ENCODE assay signal across 12 cellular contexts in genomic region chr17:1374426-1375177, GRCh38. TPM values are rescaled to one million over a fixed set of nuclear protein-coding genes. Genes with fewer than 3 reads are reported as not detected.
DNase-seq lines count a peak whose midpoint lies in the region; ATAC-seq and TF ChIP-seq lines count a peak whose summit lies in the region.
"Had no signal": no experiment of that assay in that cellular context is flagged by ENCODE, and none has a peak within 500 bp of the region (broad histone marks: within the 10 kb centered on the region; RNA-seq: fewer than 3 reads in every experiment).

No MANE protein-coding gene starts in this region.

- H3K9me3 Mint-ChIP-seq in activated T-cell treated with anti-CD3 and anti-CD28 coated beads, Interleukin-2, amount 50 U/mL, for 24 hours: no peaks in the 10 kb centered on the region
- no peaks in the 10 kb centered on the region for H3K9me3 Mint-ChIP-seq in WTC11

- peak overlapping the region; percentile 87 for H3K27ac Mint-ChIP-seq in activated T-cell treated with anti-CD3 and anti-CD28 coated beads, Interleukin-2, amount 50 U/mL, for 24 hours
- H3K27ac Mint-ChIP-seq in WTC11: peak overlapping the region; percentile 95

- in situ Hi-C loops in transverse colon (cut with MboI; ENCODE audit: low pct_ligation_motif_present in 1 of 4, low pct_unique_long_range_greater_than_20kb in 1 of 4, low sequenced_read_pairs in 3 of 4): loop anchor here in 1 of 4 donors (10.0 to 25.0 kb wide), 2 partner anchors 70 to 138 kb away; partner anchors contain the start of gene INPP5K
- in situ Hi-C loops in GM23248 (cut with MboI): no loop called here

- 56 to 63% methylated on average over 7 to 10 of the region's 10 CpGs for WGBS in transverse colon (ENCODE audit: low coverage in 1 of 2), 2 donors
- 67 to 73% methylated on average over 10 of the region's 10 CpGs for WGBS in GM23248 (ENCODE audit: low coverage in 1 of 2, low lambda C conversion rate in 2 of 2, missing lambda C conversion rate in 2 of 2), 2 experiments

- H3K4me1 ChIP-seq in left lung (peaks cover 53 to 85% of the 10 kb centered on the region in 2 donors), transverse colon (peaks cover 56 to 92% (median 73%) of the 10 kb centered on the region in 4 donors), GM23248 (ENCODE audit: insufficient read depth) (peaks cover 53% of the 10 kb centered on the region), Peyer's patch (peaks cover 3 to 76% (median 28%) of the 10 kb centered on the region in 4 donors)

- peak; percentile 23 for DNase-seq in activated T-cell treated with anti-CD3 and anti-CD28 coated beads, Interleukin-2, amount 50 U/mL, for 24 hours
- DNase-seq in activated T-cell treated with anti-CD3 and anti-CD28 coated beads, Interleukin-2, amount 50 U/mL, for 48 hours: no peak
- DNase-seq in WTC11 (ENCODE audit: low spot score) (no peak), left lung (no peak), transverse colon (no peak), GM23248 (no peak), Peyer's patch (no peak)
- DNase-seq in activated effector memory CD4-positive, alpha-beta T cell treated with Interleukin-2 at 50 U/mL for 16 hours: no peak
- DNase-seq: activated CD4-positive, CD25-positive, alpha-beta regulatory T cell treated with anti-CD3 and anti-CD28 coated beads, Interleukin-2, amount 50 U/mL, for 72 hours; NCI-H187 treated with DMSO at 0.1 percent for 48 hours had no signal

- H3K4me1 Mint-ChIP-seq in activated T-cell treated with anti-CD3 and anti-CD28 coated beads, Interleukin-2, amount 50 U/mL, for 24 hours (ENCODE audit: low read depth): peaks cover 82% of the 10 kb centered on the region
- peaks cover 78% of the 10 kb centered on the region for H3K4me1 Mint-ChIP-seq in WTC11

- H3K27ac ChIP-seq in left lung (no peak overlapping the region), transverse colon (peak overlapping the region; percentile 12 to 80 (median 73)), GM23248 (no peak overlapping the region), Peyer's patch (peak overlapping the region in 1 of 4 donors; percentile 1)
- H3K27ac ChIP-seq: epithelial cell of prostate had no signal

- peak overlapping the region; percentile 37 for H3K4me3 Mint-ChIP-seq in activated T-cell treated with anti-CD3 and anti-CD28 coated beads, Interleukin-2, amount 50 U/mL, for 24 hours
- no peak overlapping the region for H3K4me3 Mint-ChIP-seq in WTC11

- H3K4me2 ChIP-seq in GM23248 (ENCODE audit: unreplicated experiment): no peak overlapping the region

- H3K79me2 ChIP-seq in GM23248 (ENCODE audit: insufficient read depth): peaks cover 100% of the 10 kb centered on the region

- H3K4me3 ChIP-seq in left lung: no peak overlapping the region
- no peak overlapping the region for H3K4me3 ChIP-seq in transverse colon
- H3K4me3 ChIP-seq in GM23248: no peak overlapping the region
- H3K4me3 ChIP-seq in Peyer's patch: no peak overlapping the region
- H3K4me3 ChIP-seq: ascending aorta had no signal

- TF ChIP-seq EP300 in transverse colon (IDR thresholded peaks at IDR 0.05; ENCODE audit: low read depth): no peak

- CTCF ChIA-PET in WTC11 (lab: Charles Lee): interaction anchor here (4.4 kb wide), 1 partner anchor 8 kb away, joined by 55 read pairs; no protein-coding TSS in a partner anchor

- H3K27me3 ChIP-seq in left lung: no peaks in the 10 kb centered on the region
- no peaks in the 10 kb centered on the region for H3K27me3 ChIP-seq in transverse colon
- H3K27me3 ChIP-seq in GM23248 (replicated peaks; ENCODE audit: insufficient read depth): no peaks in the 10 kb centered on the region
- H3K27me3 ChIP-seq in Peyer's patch: no peaks in the 10 kb centered on the region
- H3K27me3 ChIP-seq: ascending aorta had no signal

- POLR2A ChIA-PET in WTC11 (lab: Charles Lee): no interaction called here

- no peaks in the 10 kb centered on the region for H3K9me2 ChIP-seq in GM23248 (ENCODE audit: insufficient read depth)

- peaks cover 91% of the 10 kb centered on the region for H4K20me1 ChIP-seq in GM23248 (ENCODE audit: insufficient read depth)

- ATAC-seq in WTC11 (no peak), left lung (peak; percentile 76)

- peaks cover 0 to 13% of the 10 kb centered on the region in 2 donors for H3K36me3 ChIP-seq in left lung
- H3K36me3 ChIP-seq in transverse colon: no peaks in the 10 kb centered on the region
- peaks cover 11% of the 10 kb centered on the region for H3K36me3 ChIP-seq in GM23248 (ENCODE audit: low read depth)
- H3K36me3 ChIP-seq in Peyer's patch: peaks cover 0 to 6% (median 0%) of the 10 kb centered on the region in 3 donors

- no peak overlapping the region for H2AFZ ChIP-seq in GM23248

- TF ChIP-seq POLR2A in transverse colon (IDR thresholded peaks at IDR 0.05): no peak
- TF ChIP-seq POLR2A in Peyer's patch (IDR thresholded peaks at IDR 0.05): no peak

- intact Hi-C loops in left lung (cut with DNase I): no loop called here
- intact Hi-C loops in transverse colon (cut with DNase I; ENCODE audit: low total_unique reads): no loop called here

- no peaks in the 10 kb centered on the region for H3K27me3 Mint-ChIP-seq in activated T-cell treated with anti-CD3 and anti-CD28 coated beads, Interleukin-2, amount 50 U/mL, for 24 hours
- H3K27me3 Mint-ChIP-seq in WTC11 (ENCODE audit: low read depth): no peaks in the 10 kb centered on the region

- H3K9me3 ChIP-seq in left lung: no peaks in the 10 kb centered on the region
- H3K9me3 ChIP-seq in transverse colon: no peaks in the 10 kb centered on the region
- H3K9me3 ChIP-seq in GM23248 (ENCODE audit: low read depth): no peaks in the 10 kb centered on the region
- H3K9me3 ChIP-seq in Peyer's patch: no peaks in the 10 kb centered on the region
- H3K9me3 ChIP-seq: ascending aorta had no signal

- peaks cover 64% of the 10 kb centered on the region for H3F3A ChIP-seq in GM23248 (ENCODE audit: insufficient read depth)

- TF ChIP-seq CTCF in WTC11 (IDR thresholded peaks at IDR 0.05): no peak
- no peak for TF ChIP-seq CTCF in left lung (IDR thresholded peaks at IDR 0.05)
- TF ChIP-seq CTCF in transverse colon (IDR thresholded peaks at IDR 0.05): no peak
- TF ChIP-seq CTCF in Peyer's patch (IDR thresholded peaks at IDR 0.05): no peak

- peaks cover 86% of the 10 kb centered on the region for H3K36me3 Mint-ChIP-seq in activated T-cell treated with anti-CD3 and anti-CD28 coated beads, Interleukin-2, amount 50 U/mL, for 24 hours (ENCODE audit: low read depth)
- H3K36me3 Mint-ChIP-seq in WTC11: peaks cover 18% of the 10 kb centered on the region

- no peak overlapping the region for H3K9ac ChIP-seq in GM23248

TF ChIP-seq in WTC11, 78 proteins besides CTCF, POLR2A, EP300 and RAD21:
- no peak for TF ChIP-seq IRF2 (CRISPR knock-in tag; IDR thresholded peaks at IDR 0.05; ENCODE audit: borderline replicate concordance, low read depth)
- TF ChIP-seq, protein P1, sequence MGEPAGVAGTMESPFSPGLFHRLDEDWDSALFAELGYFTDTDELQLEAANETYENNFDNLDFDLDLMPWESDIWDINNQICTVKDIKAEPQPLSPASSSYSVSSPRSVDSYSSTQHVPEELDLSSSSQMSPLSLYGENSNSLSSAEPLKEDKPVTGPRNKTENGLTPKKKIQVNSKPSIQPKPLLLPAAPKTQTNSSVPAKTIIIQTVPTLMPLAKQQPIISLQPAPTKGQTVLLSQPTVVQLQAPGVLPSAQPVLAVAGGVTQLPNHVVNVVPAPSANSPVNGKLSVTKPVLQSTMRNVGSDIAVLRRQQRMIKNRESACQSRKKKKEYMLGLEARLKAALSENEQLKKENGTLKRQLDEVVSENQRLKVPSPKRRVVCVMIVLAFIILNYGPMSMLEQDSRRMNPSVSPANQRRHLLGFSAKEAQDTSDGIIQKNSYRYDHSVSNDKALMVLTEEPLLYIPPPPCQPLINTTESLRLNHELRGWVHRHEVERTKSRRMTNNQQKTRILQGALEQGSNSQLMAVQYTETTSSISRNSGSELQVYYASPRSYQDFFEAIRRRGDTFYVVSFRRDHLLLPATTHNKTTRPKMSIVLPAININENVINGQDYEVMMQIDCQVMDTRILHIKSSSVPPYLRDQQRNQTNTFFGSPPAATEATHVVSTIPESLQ (CRISPR knock-in tag; IDR thresholded peaks at IDR 0.05): no peak
- TF ChIP-seq ZNF121 (CRISPR knock-in tag; IDR thresholded peaks at IDR 0.05): peak; percentile 99

RNA-seq across cellular contexts. Expression of gene YWHAE, which starts 25.4 kb away (rescaled TPM):
- 1,033 to 1,180 TPM (median 1,148 TPM) in 3 replicates for total RNA-seq in WTC11 (2021)
- 100 to 1,000 TPM; 437 to 455 TPM for total RNA-seq in left lung
- total RNA-seq in transverse colon: 1,000 to 10,000 TPM in 1 of 4 donors, 100 to 1,000 TPM in 3; 158 to 2,397 (median 594) TPM
- total RNA-seq in GM23248 (2014; rRNA removed; shearing (Covaris generic)): 255 and 287 TPM in 2 replicates
- 599 and 605 TPM in 2 replicates for polyA plus RNA-seq in GM23248 (2016; fragmentation: Nextera tagmentation; extraction: Ambion mirVana)
- 100 to 1,000 TPM; 317 to 474 (median 395) TPM for total RNA-seq in Peyer's patch

Comparison
In these comparisons a context has a peak if more than half of its experiments do, and no peak if none do; other contexts are left out.
1. H3K27ac ChIP-seq: peak in transverse colon (4 of 4); none in left lung (0 of 2) and GM23248 (single experiment).